In genomic region chr10:21535494-21535818, GRCh38 we compare ENCODE assay signal across 9 cellular contexts. TPM values are rescaled to one million over a fixed set of nuclear protein-coding genes. Genes with fewer than 3 reads are reported as not detected.
DNase-seq lines count a peak whose midpoint lies in the region; ATAC-seq and TF ChIP-seq lines count a peak whose summit lies in the region.
"Had no signal": no experiment of that assay in that cellular context is flagged by ENCODE, and none has a peak within 500 bp of the region (broad histone marks: within the 10 kb centered on the region; RNA-seq: fewer than 3 reads in every experiment).

No MANE protein-coding gene starts in this region.

- H3K27ac ChIP-seq in C4-2B, result peak overlapping the region; percentile 86
- H3K27ac ChIP-seq in ectodermal cell (ENCODE audit: insufficient read depth, low read depth, low read length, poor library complexity, severe bottlenecking), result peak overlapping the region; percentile 44

- no peak for TF ChIP-seq CTCF in C4-2B (conservative IDR thresholded peaks at IDR 0.05)

- no peak for ATAC-seq in HG03139 (IDR thresholded peaks at IDR 0.05; ENCODE audit: unreplicated experiment)
- ATAC-seq in HG03469 (IDR thresholded peaks at IDR 0.05; ENCODE audit: unreplicated experiment), result no peak

- H3K36me3 ChIP-seq in MG63, result peaks cover 49% of the 10 kb centered on the region
- peaks cover 11% of the 10 kb centered on the region for H3K36me3 ChIP-seq in ectodermal cell (ENCODE audit: control insufficient read depth, insufficient read depth, low read length)
- peaks cover 25% of the 10 kb centered on the region for H3K36me3 ChIP-seq in neuron (ENCODE audit: insufficient read depth, low read length)

- peak overlapping the region; percentile 69 for H3K4me3 ChIP-seq in MG63
- peak overlapping the region; percentile 53 for H3K4me3 ChIP-seq in ectodermal cell (ENCODE audit: insufficient read depth, low read depth, low read length)
- peak overlapping the region; percentile 88 for H3K4me3 ChIP-seq in neuron (ENCODE audit: low read length)

- H3K4me1 ChIP-seq in ectodermal cell (ENCODE audit: control insufficient read depth, insufficient read depth, low read length) (peaks cover 6% of the 10 kb centered on the region), neuron (ENCODE audit: insufficient read depth, low read length) (peaks cover 43% of the 10 kb centered on the region)

- DNase-seq in MG63 (no peak), DMS79 treated with DMSO at 0.1 percent for 48 hours (lab: John Stamatoyannopoulos, UW) (no peak)
- no peak for DNase-seq in effector CD8-positive, alpha-beta T cell (lab: John Stamatoyannopoulos, UW)

- no peak overlapping the region for H2AFZ ChIP-seq in neuron (ENCODE audit: low read depth, low read length)

- H3K9me3 ChIP-seq in MG63, result no peaks in the 10 kb centered on the region
- no peaks in the 10 kb centered on the region for H3K9me3 ChIP-seq in ectodermal cell (ENCODE audit: control insufficient read depth, low read length)
- H3K9me3 ChIP-seq in neuron (ENCODE audit: low read length), result no peaks in the 10 kb centered on the region

- H3K27me3 ChIP-seq in MG63 (no peaks in the 10 kb centered on the region), ectodermal cell (ENCODE audit: control insufficient read depth, insufficient read depth, low read length, poor library complexity, severe bottlenecking) (no peaks in the 10 kb centered on the region), neuron (ENCODE audit: insufficient read depth, low read length) (no peaks in the 10 kb centered on the region)

- 32 to 33% methylated on average over 7 of the region's 7 CpGs for WGBS in ectodermal cell, 2 experiments

RNA-seq across cellular contexts. Expression of gene MLLT10, which starts 1.4 kb away (rescaled TPM):
- 15.2 and 22.5 TPM in 2 replicates for total RNA-seq in MG63 (2014; rRNA removed; shearing (Covaris generic); ENCODE audit: low replicate concordance)
- 56.5 TPM for polyA plus RNA-seq in ectodermal cell (2013, experiment 1 of 4)
- polyA plus RNA-seq in ectodermal cell (2013, experiment 2 of 4), result 63.5 TPM
- 51.2 TPM for polyA plus RNA-seq in ectodermal cell (2013, experiment 3 of 4)
- 51.5 TPM for polyA plus RNA-seq in ectodermal cell (2013, experiment 4 of 4)

RNA-seq across cellular contexts. Expression of gene SKIDA1, which starts 10.0 kb away (rescaled TPM):
- total RNA-seq in MG63 (2014; rRNA removed; shearing (Covaris generic); ENCODE audit: low replicate concordance), result 2.0 and 3.1 TPM in 2 replicates
- 126 TPM for polyA plus RNA-seq in ectodermal cell (2013, experiment 1 of 4)
- polyA plus RNA-seq in ectodermal cell (2013, experiment 2 of 4), result 107 TPM
- 98.2 TPM for polyA plus RNA-seq in ectodermal cell (2013, experiment 3 of 4)
- polyA plus RNA-seq in ectodermal cell (2013, experiment 4 of 4), result 116 TPM
- total RNA-seq: T-helper 1 cell treated with Interleukin-12 subunit alpha and Interleukin-12 subunit beta and Interleukin-4 antibody, amounts not matched to agents 30 ng/mL and 1 ng/mL, for 36 hours had no signal
